In the genomic region with DNA sequence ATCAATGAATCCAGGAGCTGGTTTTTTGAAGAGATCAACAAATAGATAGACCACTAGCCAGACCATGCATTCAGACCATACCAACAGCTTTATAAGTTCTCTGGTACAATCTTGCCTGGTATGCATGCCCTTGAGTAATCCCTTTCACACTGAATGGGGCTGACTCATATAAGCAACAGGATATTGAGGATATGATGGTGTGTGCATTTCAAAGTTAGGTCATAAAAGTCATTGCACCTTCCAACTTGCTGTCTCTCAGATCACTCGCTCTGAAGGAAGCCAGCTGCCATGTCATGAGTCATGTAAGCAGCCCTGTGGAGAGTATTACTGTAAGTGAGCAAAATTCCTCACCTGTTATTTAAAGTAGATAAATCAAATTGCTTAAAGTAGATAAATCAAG, we compare ENCODE assay signal across 9 cellular contexts. TPM values are rescaled to one million over a fixed set of nuclear protein-coding genes. Genes with fewer than 3 reads are reported as not detected.
A peak's percentile ranks its signal among the peaks of the same experiment; 100 is the strongest.
DNase-seq lines count a peak whose midpoint lies in the region; FAIRE-seq and TF ChIP-seq lines count a peak whose summit lies in the region.
"Had no signal": no experiment of that assay in that cellular context is flagged by ENCODE, and none has a peak within 500 bp of the region (broad histone marks: within the 10 kb centered on the region; RNA-seq: fewer than 3 reads in every experiment).

No MANE protein-coding gene starts in this region.

- no peak for TF ChIP-seq CTCF in endothelial cell of umbilical vein (IDR thresholded peaks at IDR 0.05; ENCODE audit: extremely low read depth in 1 of 2, insufficient read depth in 1 of 2, low read depth in 1 of 2, low read length in 2 of 2)
- no peak for TF ChIP-seq CTCF in type B pancreatic cell (conservative IDR thresholded peaks at IDR 0.05)

- CTCF ChIA-PET in endothelial cell of umbilical vein (lab: Charles Lee), result interaction anchor here (0.8 to 2.8 kb wide), 8 partner anchors 11 to 134 kb away, joined by 3 to 39 read pairs (median 6); a partner anchor contains a TSS

- intact Hi-C loops in endothelial cell of umbilical vein (cut with micrococcal nuclease), result loop anchor here (1.0 kb wide), 2 partner anchors 11 to 75 kb away; no protein-coding TSS in a partner anchor

- DNase-seq in activated CD4-positive, alpha-beta T cell treated with anti-CD3 and anti-CD28 coated beads for 48 hours, result peak; percentile 45
- no peak for DNase-seq in activated CD4-positive, alpha-beta T cell treated with anti-CD3 and anti-CD28 coated beads, Interleukin-2, amount 50 U/mL, for 1 hour
- DNase-seq in MV-4-11 (lab: John Stamatoyannopoulos, UW), result peak; percentile 73
- DNase-seq in endothelial cell of umbilical vein (ENCODE audit: low read depth, low spot score), result peak; percentile 96
- DNase-seq in pons (ENCODE audit: low spot score), result peak; percentile 7
- DNase-seq in type B pancreatic cell (ENCODE audit: extremely low spot score, unreplicated experiment), result no peak
- no peak for DNase-seq in erythroblast (lab: John Stamatoyannopoulos, UW)
- DNase-seq in stimulated activated CD4-positive, alpha-beta T cell treated with anti-CD3 and anti-CD28 coated beads, Interleukin-12 subunit alpha, Interleukin-12 subunit beta, amount 100 ng/mL, for 4 hours, result no peak
- DNase-seq: activated effector memory CD4-positive, alpha-beta T cell treated with anti-CD3 and anti-CD28 coated beads, Interleukin-2, amount 50 U/mL, for 16 hours had no signal

- peaks cover 9% of the 10 kb centered on the region for H3K9me3 Mint-ChIP-seq in type B pancreatic cell

- H4K20me1 ChIP-seq in endothelial cell of umbilical vein (replicated peaks; ENCODE audit: control insufficient read depth, extremely low read depth, insufficient read depth, low read length), result no peaks in the 10 kb centered on the region

- TF ChIP-seq POLR2A in endothelial cell of umbilical vein (IDR thresholded peaks at IDR 0.05; ENCODE audit: low read depth, low read length), result peak; percentile 40
- no peak for TF ChIP-seq POLR2A in erythroblast (IDR thresholded peaks at IDR 0.05; ENCODE audit: low read length)

- H3K4me1 Mint-ChIP-seq in type B pancreatic cell (ENCODE audit: unreplicated experiment), result no peaks in the 10 kb centered on the region

- POLR2A ChIA-PET in endothelial cell of umbilical vein (lab: Charles Lee), result interaction anchor here (0.8 to 1.2 kb wide), 4 partner anchors 11 to 78 kb away, joined by 3 to 4 read pairs (median 4); a partner anchor contains a TSS

- peak; percentile 92 for FAIRE-seq in endothelial cell of umbilical vein (lab: Jason Lieb, UNC)

- H3K4me3 ChIP-seq in endothelial cell of umbilical vein (replicated peaks in 1 of 3; ENCODE audit: insufficient read depth in 1 of 3, low read depth in 1 of 3, low read length in 3 of 3), result no peak overlapping the region

- no peaks in the 10 kb centered on the region for H3K79me2 ChIP-seq in endothelial cell of umbilical vein (ENCODE audit: control insufficient read depth, insufficient read depth, low read length)

- H3K9me3 ChIP-seq in endothelial cell of umbilical vein (replicated peaks; ENCODE audit: control insufficient read depth, insufficient read depth, low read length), result no peaks in the 10 kb centered on the region

- no peak overlapping the region for H3K4me2 ChIP-seq in endothelial cell of umbilical vein (ENCODE audit: insufficient read depth, low read length)

- H3K36me3 ChIP-seq in endothelial cell of umbilical vein (ENCODE audit: control insufficient read depth in 2 of 2, extremely low read depth in 1 of 2, insufficient read depth in 2 of 2, low read length in 2 of 2), result no peaks in the 10 kb centered on the region

- H3K27ac Mint-ChIP-seq in type B pancreatic cell, result no peak overlapping the region

- BruUV-seq in endothelial cell of umbilical vein (replicated peaks; lab: Mats Ljungman, UMichigan), result no TSS peak

- H3K27me3 Mint-ChIP-seq in type B pancreatic cell, result peaks cover 55% of the 10 kb centered on the region

- H3K4me1 ChIP-seq in endothelial cell of umbilical vein (ENCODE audit: control insufficient read depth, extremely low read depth, insufficient read depth, low read length), result peaks cover 32% of the 10 kb centered on the region

- no peak overlapping the region for H2AFZ ChIP-seq in endothelial cell of umbilical vein (ENCODE audit: low read depth, low read length)

- H3K27me3 ChIP-seq in endothelial cell of umbilical vein (ENCODE audit: control insufficient read depth in 2 of 2, insufficient read depth in 2 of 2, low read length in 2 of 2), result no peaks in the 10 kb centered on the region

- H3K9me1 ChIP-seq in endothelial cell of umbilical vein (replicated peaks; ENCODE audit: control insufficient read depth, extremely low read depth, insufficient read depth, low read length), result no peaks in the 10 kb centered on the region

- H3K36me3 Mint-ChIP-seq in type B pancreatic cell, result no peaks in the 10 kb centered on the region

- dilution Hi-C loops in endothelial cell of umbilical vein (cut with MboI; ENCODE audit: extremely low pct_ligation_motif_present, low sequenced_read_pairs), result no loop called here

- peak overlapping the region; percentile 91 for H3K27ac ChIP-seq in endothelial cell of umbilical vein (ENCODE audit: insufficient read depth, low read depth, low read length)

- no peak overlapping the region for H3K4me3 Mint-ChIP-seq in type B pancreatic cell

- H3K9ac ChIP-seq in endothelial cell of umbilical vein (replicated peaks; ENCODE audit: extremely low read depth, insufficient read depth, low read length), result peak overlapping the region; percentile 32

TF ChIP-seq in endothelial cell of umbilical vein, 7 proteins besides CTCF, POLR2A, EP300 and RAD21:
- TF ChIP-seq GATA2 (IDR thresholded peaks at IDR 0.05; ENCODE audit: insufficient read depth, insufficient read length, low read depth, low read length), result peak; percentile 90
- TF ChIP-seq POLR2AphosphoS5 (IDR thresholded peaks at IDR 0.05; ENCODE audit: insufficient read depth, low read depth, low read length), result peak; percentile 91
- peak; percentile 100 for TF ChIP-seq FOS (IDR thresholded peaks at IDR 0.05; ENCODE audit: borderline replicate concordance, insufficient read depth, low read length)
- TF ChIP-seq JUN (IDR thresholded peaks at IDR 0.05; ENCODE audit: borderline replicate concordance, insufficient read depth, insufficient read length, low read depth), result peak; percentile 99
- TF ChIP-seq, protein P1, sequence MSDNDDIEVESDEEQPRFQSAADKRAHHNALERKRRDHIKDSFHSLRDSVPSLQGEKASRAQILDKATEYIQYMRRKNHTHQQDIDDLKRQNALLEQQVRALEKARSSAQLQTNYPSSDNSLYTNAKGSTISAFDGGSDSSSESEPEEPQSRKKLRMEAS (IDR thresholded peaks at IDR 0.05; ENCODE audit: insufficient read depth, insufficient read length), result no peak

RNA-seq across cellular contexts. Expression of a gene that starts 45.0 kb away (rescaled TPM):
- total RNA-seq in endothelial cell of umbilical vein (not detected in 2 replicates), type B pancreatic cell (ENCODE audit: low replicate concordance) (not detected in 2 replicates)
- polyA plus RNA-seq in endothelial cell of umbilical vein, result not detected in 2 replicates
- not detected in 2 replicates for polyA plus RNA-seq in endothelial cell of umbilical vein (2011; cell fraction: cytosol; rRNA removed)
- polyA plus RNA-seq in endothelial cell of umbilical vein (2011; cell fraction: nucleus; rRNA removed), result not detected in 2 replicates
- polyA plus RNA-seq in endothelial cell of umbilical vein (2012), result not detected in 2 replicates
- polyA minus RNA-seq in endothelial cell of umbilical vein, result 0.10 TPM in 1 of 2 replicates, not detected in the other
- not detected for polyA minus RNA-seq in endothelial cell of umbilical vein (2011; cell fraction: cytosol; rRNA and poly(A)+ RNA removed)
- polyA minus RNA-seq in endothelial cell of umbilical vein (2011; cell fraction: nucleus; rRNA and poly(A)+ RNA removed), result not detected in 2 replicates

Comparison
In these comparisons a context has a peak if more than half of its experiments do, and no peak if none do; other contexts are left out.
1. DNase-seq: peak in activated CD4-positive, alpha-beta T cell treated with anti-CD3 and anti-CD28 coated beads for 48 hours (single experiment), MV-4-11 (single experiment), endothelial cell of umbilical vein (single experiment) and pons (single experiment); none in activated CD4-positive, alpha-beta T cell treated with anti-CD3 and anti-CD28 coated beads, Interleukin-2, amount 50 U/mL, for 1 hour (single experiment), type B pancreatic cell (single experiment), erythroblast (0 of 2) and stimulated activated CD4-positive, alpha-beta T cell treated with anti-CD3 and anti-CD28 coated beads, Interleukin-12 subunit alpha, Interleukin-12 subunit beta, amount 100 ng/mL, for 4 hours (single experiment).